ENCODE assay signal across 18 cellular contexts in the genomic region with DNA sequence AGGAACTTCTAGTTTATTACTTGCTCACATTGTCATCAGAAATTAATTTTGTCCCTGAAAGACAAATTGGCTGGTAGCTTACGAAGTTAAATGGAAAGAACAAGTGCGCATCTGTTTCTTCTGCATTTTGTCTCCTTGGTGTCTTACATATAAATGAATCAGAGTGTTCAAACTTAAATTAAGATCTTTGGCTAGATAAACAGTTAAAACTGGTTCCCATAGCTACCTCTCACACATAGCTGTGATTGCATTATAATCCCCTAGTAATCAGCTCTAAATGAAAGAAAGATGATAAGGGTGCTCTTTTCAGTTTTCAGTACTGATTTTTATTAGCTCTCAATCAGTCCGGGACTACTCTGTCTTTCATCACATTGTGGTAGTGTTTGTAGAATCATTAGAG.
"Had no signal": no experiment of that assay in that cellular context is flagged by ENCODE, and none has a peak within 500 bp of the region (broad histone marks: within the 10 kb centered on the region; RNA-seq: fewer than 3 reads in every experiment).

No MANE protein-coding gene starts in this region.

- H3K4me3 Mint-ChIP-seq: activated naive CD8-positive, alpha-beta T cell; activated T-cell treated with anti-CD3 and anti-CD28 coated beads, Interleukin-2, amount 50 U/mL, for 72 hours; endodermal cell; stimulated activated naive CD8-positive, alpha-beta T cell treated with anti-CD3 and anti-CD28 coated beads, Interleukin-15, Interleukin-2, amounts not matched to agents 100 ng/mL and 50 ng/mL, for 24 hours had no signal

- H3K36me3 Mint-ChIP-seq: activated naive CD8-positive, alpha-beta T cell had no signal

- H3K9me3 ChIP-seq: body of pancreas, gastrocnemius medialis, left lung, right atrium auricular region had no signal

- DNase-seq: activated CD4-positive, alpha-beta T cell treated with anti-CD3 and anti-CD28 coated beads, Interleukin-2, amount 50 U/mL, for 4 hours; activated CD4-positive, CD25-positive, alpha-beta regulatory T cell treated with anti-CD3 and anti-CD28 coated beads, Interleukin-2, amount 50 U/mL, for 72 hours; activated gamma-delta T cell treated with Interleukin-2 at 50 U/mL for 16 hours; activated T-cell treated with anti-CD3 and anti-CD28 coated beads, Interleukin-2, amount 50 U/mL, for 72 hours; body of pancreas; central memory CD4-positive, alpha-beta T cell; endodermal cell; gastrocnemius medialis; head of caudate nucleus; kidney; occipital lobe; T-helper 2 cell had no signal

- H3K27ac ChIP-seq: body of pancreas, gastrocnemius medialis, left lung, right atrium auricular region, VCaP had no signal

- H3K36me3 ChIP-seq: gastrocnemius medialis, left lung, right atrium auricular region had no signal

- H3K4me3 ChIP-seq: body of pancreas, gastrocnemius medialis, left lung, right atrium auricular region had no signal

- ATAC-seq: activated T-cell treated with anti-CD3 and anti-CD28 coated beads, Interleukin-2, amount 50 U/mL, for 72 hours; body of pancreas; gastrocnemius medialis had no signal

- H3K9me3 Mint-ChIP-seq: endodermal cell; stimulated activated naive CD8-positive, alpha-beta T cell treated with anti-CD3 and anti-CD28 coated beads, Interleukin-15, Interleukin-2, amounts not matched to agents 100 ng/mL and 50 ng/mL, for 24 hours had no signal

- H3K27me3 ChIP-seq: body of pancreas, gastrocnemius medialis, right atrium auricular region had no signal

- H3K4me1 ChIP-seq: body of pancreas, gastrocnemius medialis, left lung, right atrium auricular region had no signal

- H3K27ac Mint-ChIP-seq: activated naive CD8-positive, alpha-beta T cell; activated T-cell treated with anti-CD3 and anti-CD28 coated beads, Interleukin-2, amount 50 U/mL, for 72 hours; endodermal cell; progenitor cell of endocrine pancreas; stimulated activated naive CD8-positive, alpha-beta T cell treated with anti-CD3 and anti-CD28 coated beads, Interleukin-15, Interleukin-2, amounts not matched to agents 100 ng/mL and 50 ng/mL, for 24 hours had no signal
